ENCODE assay signal across 10 cellular contexts in the genomic region with DNA sequence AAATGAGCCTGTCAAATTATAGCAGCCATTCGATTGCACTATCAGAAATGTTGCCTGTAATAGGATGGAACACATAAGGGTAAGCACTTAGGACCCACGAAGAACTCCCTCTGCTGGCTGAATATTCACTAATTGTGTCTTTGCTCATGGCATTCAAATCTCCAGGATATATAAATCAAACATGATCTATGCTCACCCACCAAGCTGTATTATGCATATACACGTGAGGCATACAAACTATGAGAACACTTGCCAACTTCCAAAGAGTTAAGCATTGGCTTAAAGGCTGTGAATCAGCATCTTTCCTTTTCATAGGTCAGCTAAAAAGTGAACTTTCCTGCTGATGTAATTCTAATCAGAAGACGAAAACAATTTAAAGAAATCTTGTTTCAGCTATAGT. TPM values are rescaled to one million over a fixed set of nuclear protein-coding genes. Genes with fewer than 3 reads are reported as not detected.
DNase-seq lines count a peak whose midpoint lies in the region; ATAC-seq and TF ChIP-seq lines count a peak whose summit lies in the region.
"Had no signal": no experiment of that assay in that cellular context is flagged by ENCODE, and none has a peak within 500 bp of the region (broad histone marks: within the 10 kb centered on the region; RNA-seq: fewer than 3 reads in every experiment).

No MANE protein-coding gene starts in this region.

- TF ChIP-seq POLR2A in suprapubic skin (IDR thresholded peaks at IDR 0.05), result no peak

- peak; percentile 39 for DNase-seq in BE2C
- peak; percentile 49 for DNase-seq in LHCN-M2 (ENCODE audit: low read depth)
- peak; percentile 61 for DNase-seq in RKO (ENCODE audit: low spot score)
- DNase-seq in hippocampal formation (lab: John Stamatoyannopoulos, UW), result peak; percentile 0 to 36
- DNase-seq in stimulated activated CD4-positive, alpha-beta T cell treated with anti-CD3 and anti-CD28 coated beads, Interleukin-1b, Interleukin-23, amount 100 ng/mL, for 48 hours, result no peak
- no peak for DNase-seq in suprapubic skin (ENCODE audit: low spot score in 2 of 2)
- DNase-seq: activated naive CD8-positive, alpha-beta T cell treated with anti-CD3 and anti-CD28 coated beads, Interleukin-2, amount 10 ng/mL, durations not matched to agents 7 days and 5 days; lower lobe of right lung had no signal

- no peak for TF ChIP-seq EP300 in suprapubic skin (IDR thresholded peaks at IDR 0.05)

- H3K27ac ChIP-seq in suprapubic skin, result no peak overlapping the region
- H3K27ac ChIP-seq: lower lobe of right lung had no signal

- ATAC-seq in HG02970 (IDR thresholded peaks at IDR 0.05; ENCODE audit: low FRiP score, unreplicated experiment), result no peak
- no peak for ATAC-seq in GM21576 (IDR thresholded peaks at IDR 0.05; ENCODE audit: unreplicated experiment)
- ATAC-seq: lower lobe of right lung had no signal

- H3K4me3 ChIP-seq in BE2C (ENCODE audit: low read depth, low read length) (no peak overlapping the region), suprapubic skin (no peak overlapping the region)
- H3K4me3 ChIP-seq: lower lobe of right lung had no signal

- H3K27me3 ChIP-seq in BE2C (no peaks in the 10 kb centered on the region), suprapubic skin (no peaks in the 10 kb centered on the region)

- H3K9me3 ChIP-seq in BE2C (no peaks in the 10 kb centered on the region), suprapubic skin (no peaks in the 10 kb centered on the region)
- H3K9me3 ChIP-seq: lower lobe of right lung had no signal

- peaks cover 4% of the 10 kb centered on the region for H3K4me1 ChIP-seq in BE2C
- H3K4me1 ChIP-seq in suprapubic skin, result no peaks in the 10 kb centered on the region
- H3K4me1 ChIP-seq: lower lobe of right lung had no signal

- H3K36me3 ChIP-seq in BE2C, result no peaks in the 10 kb centered on the region
- H3K36me3 ChIP-seq in suprapubic skin, result no peaks in the 10 kb centered on the region
- H3K36me3 ChIP-seq: lower lobe of right lung had no signal

- 28% methylated on average over 4 of the region's 4 CpGs for WGBS in suprapubic skin

- TF ChIP-seq CTCF in BE2C (IDR thresholded peaks at IDR 0.05; ENCODE audit: low read depth, low read length) (peak; percentile 74), suprapubic skin (IDR thresholded peaks at IDR 0.05) (no peak)

RNA-seq across cellular contexts. Expression of gene TMPRSS15, which starts 34.5 kb away (rescaled TPM):
- 2.1 TPM for polyA plus RNA-seq in BE2C (2012; ENCODE audit: insufficient read depth, insufficient read length, low read depth)
- not detected in 2 replicates for total RNA-seq in LHCN-M2 (2014; rRNA removed)
- polyA plus RNA-seq in LHCN-M2 (2012), result not detected
- not detected for total RNA-seq in suprapubic skin
- total RNA-seq: activated naive CD8-positive, alpha-beta T cell treated with anti-CD3 and anti-CD28 coated beads, Interleukin-2, amount 10 ng/mL, durations not matched to agents 7 days and 5 days; lower lobe of right lung had no signal

Comparison
In these comparisons a context has a peak if more than half of its experiments do, and no peak if none do; other contexts are left out.
1. DNase-seq: peak in BE2C (single experiment), LHCN-M2 (single experiment), RKO (single experiment) and hippocampal formation (2 of 2); none in stimulated activated CD4-positive, alpha-beta T cell treated with anti-CD3 and anti-CD28 coated beads, Interleukin-1b, Interleukin-23, amount 100 ng/mL, for 48 hours (single experiment) and suprapubic skin (0 of 2).